In genomic region chr10:12710594-12711343, GRCh38 we compare ENCODE assay signal across 8 cellular contexts.
DNase-seq lines count a peak whose midpoint lies in the region; ATAC-seq and TF ChIP-seq lines count a peak whose summit lies in the region.

No MANE protein-coding gene starts in this region.

- peak; percentile 51 to 91 (median 91) for TF ChIP-seq CTCF in vagina (IDR thresholded peaks at IDR 0.05)

- DNase-seq in CMK (ENCODE audit: low read depth) (peak; percentile 31), NCI-H1105 treated with DMSO at 0.1 percent for 48 hours (lab: John Stamatoyannopoulos, UW) (peak; percentile 57), T-helper 1 cell (peak; percentile 33 to 92 (median 54)), adipocyte (ENCODE audit: low read depth) (peak; percentile 94), left cardiac atrium (peak; percentile 75), renal cortical epithelial cell (ENCODE audit: low read depth) (peak; percentile 75), vagina (ENCODE audit: extremely low spot score in 2 of 2) (no peak)

- ATAC-seq in GM21723 (IDR thresholded peaks at IDR 0.05; ENCODE audit: unreplicated experiment) (peak; percentile 80), left cardiac atrium (peak; percentile 52 to 66)

- H3K9me3 ChIP-seq in adipocyte (ENCODE audit: control insufficient read depth, low read length) (no peaks in the 10 kb centered on the region), vagina (no peaks in the 10 kb centered on the region)

- peak overlapping the region; percentile 80 for H3K27ac ChIP-seq in vagina

- intact Hi-C loops in left cardiac atrium (cut with DNase I) = loop anchor here (2.0 to 10.0 kb wide), 4 partner anchors 194 to 498 kb away; no protein-coding TSS in a partner anchor
- intact Hi-C loops in vagina (cut with DNase I) = loop anchor here (10.0 kb wide), 2 partner anchors 374 to 446 kb away; no protein-coding TSS in a partner anchor

- peak overlapping the region; percentile 28 for H3K4me3 ChIP-seq in adipocyte (ENCODE audit: low read length)
- no peak overlapping the region for H3K4me3 ChIP-seq in vagina

- H3K4me1 ChIP-seq in adipocyte (ENCODE audit: control insufficient read depth, insufficient read depth, low read length) (peaks cover 48% of the 10 kb centered on the region), vagina (peaks cover 49% of the 10 kb centered on the region)

- H3K27me3 ChIP-seq in adipocyte (replicated peaks; ENCODE audit: control insufficient read depth, insufficient read depth, low read length) (no peaks in the 10 kb centered on the region), vagina (no peaks in the 10 kb centered on the region)

- no peaks in the 10 kb centered on the region for H3K36me3 ChIP-seq in adipocyte (ENCODE audit: control insufficient read depth, insufficient read depth, low read length, severe bottlenecking)
- no peaks in the 10 kb centered on the region for H3K36me3 ChIP-seq in vagina

- H3K9ac ChIP-seq in adipocyte (ENCODE audit: low read length) = peak overlapping the region; percentile 73

- TF ChIP-seq POLR2A in vagina (IDR thresholded peaks at IDR 0.05) = no peak

Comparison
In these comparisons a context has a peak if more than half of its experiments do, and no peak if none do; other contexts are left out.
1. DNase-seq: peak in CMK (single experiment), NCI-H1105 treated with DMSO at 0.1 percent for 48 hours (single experiment), T-helper 1 cell (5 of 5), adipocyte (single experiment), left cardiac atrium (single experiment) and renal cortical epithelial cell (single experiment); none in vagina (0 of 2).